ENCODE assay signal across 10 cellular contexts in the genomic region with DNA sequence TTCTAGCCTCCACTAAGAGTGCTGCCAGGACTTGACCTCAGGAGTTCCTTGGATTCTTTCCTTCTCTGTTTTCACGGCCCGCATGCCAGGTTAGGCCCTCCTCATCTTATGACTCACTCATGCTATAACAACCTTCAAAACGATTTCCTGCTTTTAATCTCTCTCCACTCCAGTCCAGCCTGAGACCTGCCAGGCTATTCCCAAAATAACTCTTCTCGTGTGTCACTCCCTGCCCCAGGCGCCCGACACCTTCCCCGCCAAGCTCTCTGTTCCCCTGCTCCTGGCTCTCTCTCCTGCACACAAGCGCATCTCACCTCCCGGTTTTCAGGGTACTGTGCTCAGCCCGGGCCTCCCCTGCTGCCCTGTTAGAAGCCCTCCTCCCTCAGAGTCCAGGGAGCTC.
A peak's percentile ranks its signal among the peaks of the same experiment; 100 is the strongest.
DNase-seq lines count a peak whose midpoint lies in the region; ATAC-seq, FAIRE-seq and TF ChIP-seq lines count a peak whose summit lies in the region.
"Had no signal": no experiment of that assay in that cellular context is flagged by ENCODE, and none has a peak within 500 bp of the region (broad histone marks: within the 10 kb centered on the region; RNA-seq: fewer than 3 reads in every experiment).

No MANE protein-coding gene starts in this region.

- H3K4me1 ChIP-seq in thyroid gland: no peaks in the 10 kb centered on the region
- H3K4me1 ChIP-seq: breast epithelium had no signal

- no peak for FAIRE-seq in HTR-8/SVneo (lab: Jason Lieb, UNC)

- intact Hi-C loops in thyroid gland (cut with DNase I): no loop called here

- H3K36me3 ChIP-seq in brain microvascular endothelial cell (replicated peaks): no peaks in the 10 kb centered on the region
- no peaks in the 10 kb centered on the region for H3K36me3 ChIP-seq in thyroid gland
- H3K36me3 ChIP-seq: breast epithelium had no signal

- in situ Hi-C loops in brain microvascular endothelial cell (cut with HindIII; ENCODE audit: low pct_ligation_motif_present, low sequenced_read_pairs): no loop called here

- no peak overlapping the region for H3K4me3 ChIP-seq in brain microvascular endothelial cell (ENCODE audit: low read depth, low read length)
- no peak overlapping the region for H3K4me3 ChIP-seq in thyroid gland (replicated peaks in 1 of 3)
- H3K4me3 ChIP-seq: breast epithelium had no signal

- no peaks in the 10 kb centered on the region for H3K27me3 ChIP-seq in brain microvascular endothelial cell (replicated peaks)
- H3K27me3 ChIP-seq in thyroid gland: no peaks in the 10 kb centered on the region
- H3K27me3 ChIP-seq: breast epithelium had no signal

- ATAC-seq in HG03442 (IDR thresholded peaks at IDR 0.05; ENCODE audit: unreplicated experiment): no peak
- ATAC-seq in HG03025 (IDR thresholded peaks at IDR 0.05; ENCODE audit: low FRiP score, unreplicated experiment): no peak
- no peak for ATAC-seq in HG03196 (IDR thresholded peaks at IDR 0.05; ENCODE audit: unreplicated experiment)

- TF ChIP-seq CTCF in brain microvascular endothelial cell (IDR thresholded peaks at IDR 0.05; ENCODE audit: low read depth, low read length, missing control alignments): no peak
- no peak for TF ChIP-seq CTCF in thyroid gland (IDR thresholded peaks at IDR 0.05)

- H3K27ac ChIP-seq in brain microvascular endothelial cell: no peak overlapping the region
- H3K27ac ChIP-seq in thyroid gland: no peak overlapping the region
- H3K27ac ChIP-seq: breast epithelium had no signal

- no peak for TF ChIP-seq POLR2A in thyroid gland (IDR thresholded peaks at IDR 0.05)

- no peaks in the 10 kb centered on the region for H3K9me3 ChIP-seq in thyroid gland
- H3K9me3 ChIP-seq: breast epithelium had no signal

- WGBS in thyroid gland, 2 donors: 41 to 49% methylated on average over 10 of the region's 10 CpGs

- DNase-seq in HTR-8/SVneo (ENCODE audit: insufficient read length, low spot score): peak; percentile 35
- DNase-seq in brain microvascular endothelial cell: peak; percentile 14
- DNase-seq in islet precursor cell: peak; percentile 95
- peak; percentile 8 to 21 for DNase-seq in thyroid gland
- DNase-seq: activated CD4-positive, alpha-beta T cell treated with anti-CD3 and anti-CD28 coated beads, Interleukin-2, amount 50 U/mL, for 4 hours; NCI-H2029 treated with DMSO at 0.1 percent for 48 hours had no signal

Comparison
In these comparisons a context has a peak if more than half of its experiments do, and no peak if none do; other contexts are left out.
1. DNase-seq: peak in every context shown above with its lines; median percentile 95 in islet precursor cell; 35 in HTR-8/SVneo; 14 in thyroid gland; 14 in brain microvascular endothelial cell.